19 cellular contexts compared by ENCODE assay signal in the genomic region with DNA sequence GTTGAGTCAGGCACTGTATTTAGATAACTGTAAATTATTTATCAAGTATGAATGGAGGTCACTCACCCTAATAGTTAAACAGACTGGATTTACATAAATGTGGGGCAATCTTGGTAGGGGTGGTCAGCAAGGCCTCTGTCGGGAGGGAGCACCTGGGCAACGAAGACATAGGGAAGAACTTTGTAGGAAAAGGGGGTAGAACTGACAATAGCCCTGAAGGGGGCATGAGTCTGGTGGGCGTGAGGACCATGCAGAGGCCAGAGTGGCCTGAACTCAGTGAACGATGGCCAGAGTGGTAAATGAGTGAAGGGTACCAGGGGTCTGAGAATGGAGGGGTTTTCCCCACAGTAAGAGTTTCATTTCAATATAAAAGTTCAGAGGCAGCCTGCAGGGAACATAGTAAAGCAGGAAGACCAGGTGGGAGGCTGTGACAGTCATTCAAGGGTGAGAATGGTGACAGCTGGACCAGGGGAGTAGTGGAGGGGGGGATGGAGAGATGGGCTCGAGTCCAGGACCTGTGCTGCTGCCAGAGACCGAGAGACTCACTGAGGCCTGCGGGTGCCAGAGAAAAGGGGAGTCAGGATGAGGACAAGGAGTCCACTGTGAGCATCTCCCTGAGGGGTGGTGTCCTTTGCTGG. TPM values are rescaled to one million over a fixed set of nuclear protein-coding genes. Genes with fewer than 3 reads are reported as not detected.
A peak's percentile ranks its signal among the peaks of the same experiment; 100 is the strongest.
DNase-seq lines count a peak whose midpoint lies in the region; ATAC-seq and TF ChIP-seq lines count a peak whose summit lies in the region.
"Had no signal": no experiment of that assay in that cellular context is flagged by ENCODE, and none has a peak within 500 bp of the region (broad histone marks: within the 10 kb centered on the region; RNA-seq: fewer than 3 reads in every experiment).

No MANE protein-coding gene starts in this region.

- TF ChIP-seq CTCF in RWPE1 (conservative IDR thresholded peaks at IDR 0.05; ENCODE audit: low read depth) (no peak), natural killer cell (IDR thresholded peaks at IDR 0.05) (no peak)

- no peak overlapping the region for H3K27ac Mint-ChIP-seq in activated CD4-positive, alpha-beta T cell treated with anti-CD3 and anti-CD28 coated beads, Interleukin-2, amount 10 ng/mL, durations not matched to agents 24 days and 14 days
- H3K27ac Mint-ChIP-seq in CD8-positive, alpha-beta memory T cell: peak overlapping the region; percentile 19 to 94 (median 64)
- no peak overlapping the region for H3K27ac Mint-ChIP-seq in natural killer cell

- H3K27me3 ChIP-seq in CD8-positive, alpha-beta memory T cell (ENCODE audit: insufficient read depth, low read length, poor library complexity, severe bottlenecking): no peaks in the 10 kb centered on the region
- H3K27me3 ChIP-seq: esophagus squamous epithelium, testis had no signal

- H3K4me1 Mint-ChIP-seq in activated CD4-positive, alpha-beta T cell treated with anti-CD3 and anti-CD28 coated beads, Interleukin-2, amount 10 ng/mL, durations not matched to agents 24 days and 14 days: peaks cover 29% of the 10 kb centered on the region
- H3K4me1 Mint-ChIP-seq in CD8-positive, alpha-beta memory T cell: peaks cover 29 to 46% (median 41%) of the 10 kb centered on the region in 3 donors
- H3K4me1 Mint-ChIP-seq in natural killer cell: peaks cover 23 to 34% of the 10 kb centered on the region in 2 donors

- no peak for ATAC-seq in natural killer cell
- no peak for ATAC-seq in GM21390 (IDR thresholded peaks at IDR 0.05; ENCODE audit: unreplicated experiment)
- no peak for ATAC-seq in left ventricle myocardium superior
- ATAC-seq: right cardiac atrium had no signal

- no peaks in the 10 kb centered on the region for H3K27me3 Mint-ChIP-seq in activated CD4-positive, alpha-beta T cell treated with anti-CD3 and anti-CD28 coated beads, Interleukin-2, amount 10 ng/mL, durations not matched to agents 24 days and 14 days
- no peaks in the 10 kb centered on the region for H3K27me3 Mint-ChIP-seq in CD8-positive, alpha-beta memory T cell
- no peaks in the 10 kb centered on the region for H3K27me3 Mint-ChIP-seq in natural killer cell (ENCODE audit: low read depth in 2 of 2)

- DNase-seq in activated CD4-positive, alpha-beta T cell treated with anti-CD3 and anti-CD28 coated beads, Interleukin-2, amount 10 ng/mL, durations not matched to agents 24 days and 14 days: peak; percentile 52
- no peak for DNase-seq in activated CD4-positive, alpha-beta T cell treated with anti-CD3 and anti-CD28 coated beads for 4 hours
- no peak for DNase-seq in CD8-positive, alpha-beta memory T cell
- DNase-seq in RWPE1 (ENCODE audit: low spot score): no peak
- no peak for DNase-seq in natural killer cell
- DNase-seq in left ventricle myocardium superior: no peak
- DNase-seq in effector CD8-positive, alpha-beta T cell (lab: John Stamatoyannopoulos, UW): no peak
- DNase-seq: activated gamma-delta T cell; aorta; effector memory CD4-positive, alpha-beta T cell; esophagus squamous epithelium; KG1; NCI-H2081; right cardiac atrium; SHP77 treated with DMSO at 0.1 percent for 48 hours; testis; WERI-Rb-1 had no signal

- no peaks in the 10 kb centered on the region for H3K36me3 ChIP-seq in CD8-positive, alpha-beta memory T cell (ENCODE audit: insufficient read depth, low read length)

- no peak overlapping the region for H3K27ac ChIP-seq in CD8-positive, alpha-beta memory T cell (ENCODE audit: low read depth, low read length)
- H3K27ac ChIP-seq in RWPE1: 0 out of 2 replicates have a peak overlapping the region, but pooled peaks have one; percentile 1
- H3K27ac ChIP-seq: testis, WERI-Rb-1 had no signal

- H3K9me3 ChIP-seq in CD8-positive, alpha-beta memory T cell (ENCODE audit: low read length): no peaks in the 10 kb centered on the region
- H3K9me3 ChIP-seq: esophagus squamous epithelium, testis had no signal

- H3K4me3 Mint-ChIP-seq in activated CD4-positive, alpha-beta T cell treated with anti-CD3 and anti-CD28 coated beads, Interleukin-2, amount 10 ng/mL, durations not matched to agents 24 days and 14 days: peak overlapping the region; percentile 24
- H3K4me3 Mint-ChIP-seq in CD8-positive, alpha-beta memory T cell: peak overlapping the region in 5 of 7 donors; percentile 5 to 95 (median 17)
- H3K4me3 Mint-ChIP-seq in natural killer cell: peak overlapping the region; percentile 47
- H3K4me3 Mint-ChIP-seq: CD14-positive monocyte had no signal

- no peaks in the 10 kb centered on the region for H3K9me3 Mint-ChIP-seq in activated CD4-positive, alpha-beta T cell treated with anti-CD3 and anti-CD28 coated beads, Interleukin-2, amount 10 ng/mL, durations not matched to agents 24 days and 14 days
- no peaks in the 10 kb centered on the region for H3K9me3 Mint-ChIP-seq in CD8-positive, alpha-beta memory T cell
- no peaks in the 10 kb centered on the region for H3K9me3 Mint-ChIP-seq in natural killer cell
- H3K9me3 Mint-ChIP-seq: CD14-positive monocyte had no signal

- intact Hi-C loops in activated CD4-positive, alpha-beta T cell treated with anti-CD3 and anti-CD28 coated beads, Interleukin-2, amount 10 ng/mL, durations not matched to agents 24 days and 14 days (cut with micrococcal nuclease): loop anchor here (5.0 kb wide), 2 partner anchors 111 to 256 kb away; a partner anchor contains a TSS
- intact Hi-C loops in natural killer cell (cut with micrococcal nuclease): loop anchor here (5.0 kb wide), 1 partner anchor 131 kb away; a partner anchor contains a TSS
- intact Hi-C loops in left ventricle myocardium superior (cut with micrococcal nuclease): no loop called here

- H3K4me1 ChIP-seq in CD8-positive, alpha-beta memory T cell (ENCODE audit: insufficient read depth, low read length): peaks cover 29% of the 10 kb centered on the region

- no peak overlapping the region for H3K4me3 ChIP-seq in CD8-positive, alpha-beta memory T cell (ENCODE audit: low read length)
- H3K4me3 ChIP-seq: esophagus squamous epithelium, testis had no signal

- POLR2A ChIA-PET in CD8-positive, alpha-beta memory T cell (lab: Charles Lee): no interaction called here
- POLR2A ChIA-PET in RWPE1 (lab: Yijun Ruan, JAX; ENCODE audit: low non-redundant PET): no interaction called here

- H3K36me3 Mint-ChIP-seq in activated CD4-positive, alpha-beta T cell treated with anti-CD3 and anti-CD28 coated beads, Interleukin-2, amount 10 ng/mL, durations not matched to agents 24 days and 14 days (ENCODE audit: low read depth): peaks cover 22% of the 10 kb centered on the region
- peaks cover 0 to 39% (median 2%) of the 10 kb centered on the region in 3 donors for H3K36me3 Mint-ChIP-seq in CD8-positive, alpha-beta memory T cell
- no peaks in the 10 kb centered on the region for H3K36me3 Mint-ChIP-seq in natural killer cell

- CTCF ChIA-PET in CD8-positive, alpha-beta memory T cell (lab: Charles Lee): interaction anchor here (7.7 kb wide), 1 partner anchor 11 kb away, joined by 42 read pairs; no protein-coding TSS in a partner anchor
- CTCF ChIA-PET in RWPE1 (lab: Yijun Ruan, JAX): no interaction called here

RNA-seq across cellular contexts. Expression of a gene that starts 2.9 kb away (rescaled TPM):
- total RNA-seq in activated CD4-positive, alpha-beta T cell treated with anti-CD3 and anti-CD28 coated beads, Interleukin-2, amount 10 ng/mL, durations not matched to agents 24 days and 14 days: 3.7 and 4.4 TPM in 2 replicates
- total RNA-seq in CD8-positive, alpha-beta memory T cell: 1 to 10 TPM; 3.2 to 4.6 TPM
- polyA plus RNA-seq in CD8-positive, alpha-beta memory T cell: 2.5 TPM
- total RNA-seq in natural killer cell (1 to 10 TPM; 3.4 to 4.8 (median 3.5) TPM), left ventricle myocardium superior (1.1 TPM)

RNA-seq across cellular contexts. Expression of a gene that starts 3.1 kb away (rescaled TPM):
- total RNA-seq in activated CD4-positive, alpha-beta T cell treated with anti-CD3 and anti-CD28 coated beads, Interleukin-2, amount 10 ng/mL, durations not matched to agents 24 days and 14 days: 33.0 and 33.6 TPM in 2 replicates
- 10 to 100 TPM; 26.7 to 30.5 TPM for total RNA-seq in CD8-positive, alpha-beta memory T cell
- 4.9 TPM for polyA plus RNA-seq in CD8-positive, alpha-beta memory T cell
- total RNA-seq in natural killer cell: 10 to 100 TPM; 19.3 to 31.0 (median 29.5) TPM
- 3.6 TPM for total RNA-seq in left ventricle myocardium superior

Comparison
In these comparisons a context has a peak if more than half of its experiments do, and no peak if none do; other contexts are left out.
1. H3K27ac Mint-ChIP-seq: peak in CD8-positive, alpha-beta memory T cell (8 of 8); none in activated CD4-positive, alpha-beta T cell treated with anti-CD3 and anti-CD28 coated beads, Interleukin-2, amount 10 ng/mL, durations not matched to agents 24 days and 14 days (single experiment) and natural killer cell (0 of 2).
2. Peak in every context shown above with its lines, with median percentiles within 50 percentile points of each other: H3K4me3 Mint-ChIP-seq.